Comparison of ENCODE assay signal across 1 cellular context in genomic region chr2:196214156-196214555, GRCh38.
TF ChIP-seq lines count a peak whose summit lies in the region.

No MANE protein-coding gene starts in this region.

TF ChIP-seq in HepG2, 621 proteins besides CTCF, POLR2A, EP300 and RAD21 (continued from another document):
- no peak for TF ChIP-seq ARID4A (CRISPR knock-in tag; IDR thresholded peaks at IDR 0.05; ENCODE audit: borderline replicate concordance)
- TF ChIP-seq MZF1 (CRISPR knock-in tag; IDR thresholded peaks at IDR 0.05; ENCODE audit: borderline replicate concordance) = no peak
